In the genomic region with DNA sequence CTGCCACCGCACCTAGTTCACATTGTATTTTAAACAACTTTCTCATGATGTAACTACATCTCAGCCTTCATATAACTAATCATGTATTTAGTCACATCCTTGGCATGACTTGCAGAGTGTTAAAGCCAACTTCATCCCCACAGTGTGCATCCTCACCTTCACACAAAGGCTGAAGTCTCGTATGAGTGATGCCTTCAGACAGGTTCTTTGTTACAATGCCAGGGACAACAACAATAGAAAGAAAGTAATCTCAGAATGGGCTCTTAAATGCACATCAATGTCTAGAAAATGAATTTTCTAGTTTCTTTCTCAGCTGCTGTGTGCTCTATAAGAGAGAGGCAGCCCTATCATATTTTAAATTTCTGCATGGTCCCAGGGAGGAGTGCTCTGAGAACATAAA, we compare ENCODE assay signal across 27 cellular contexts.
"Had no signal": no experiment of that assay in that cellular context is flagged by ENCODE, and none has a peak within 500 bp of the region (broad histone marks: within the 10 kb centered on the region; RNA-seq: fewer than 3 reads in every experiment).

No MANE protein-coding gene starts in this region.

- H3K36me3 ChIP-seq: esophagus squamous epithelium, gastrocnemius medialis, heart right ventricle, left lung, lower lobe of right lung had no signal

- DNase-seq: effector CD8-positive, alpha-beta T cell; effector memory CD8-positive, alpha-beta T cell; endodermal cell; erythroblast; esophagus squamous epithelium; foreskin fibroblast; foreskin melanocyte; gastrocnemius medialis; glutamatergic neuron; head of caudate nucleus; heart right ventricle; hypothalamus; immature natural killer cell; islet precursor cell; kidney; kidney glomerular epithelial cell; left cardiac atrium; left lung; left ventricle myocardium superior; lower lobe of right lung; mesenchymal stem cell; mucosa of descending colon; naive B cell had no signal

- H3K27me3 ChIP-seq: esophagus squamous epithelium, gastrocnemius medialis, heart right ventricle, left lung had no signal

- H3K27ac ChIP-seq: coronary artery, epithelial cell of prostate, esophagus squamous epithelium, gastrocnemius medialis, heart right ventricle, left lung, lower lobe of right lung had no signal

- H3K9me3 ChIP-seq: esophagus squamous epithelium, gastrocnemius medialis, left lung, lower lobe of right lung, mucosa of descending colon had no signal

- H3K4me3 ChIP-seq: coronary artery, esophagus squamous epithelium, gastrocnemius medialis, heart right ventricle, left lung, lower lobe of right lung, mucosa of descending colon had no signal

- FAIRE-seq: colon, endometrium, kidney had no signal
